ENCODE assay signal across 9 cellular contexts in genomic region chr16:84614914-84615813, GRCh38. TPM values are rescaled to one million over a fixed set of nuclear protein-coding genes. Genes with fewer than 3 reads are reported as not detected.
DNase-seq lines count a peak whose midpoint lies in the region; ATAC-seq and TF ChIP-seq lines count a peak whose summit lies in the region.
"Had no signal": no experiment of that assay in that cellular context is flagged by ENCODE, and none has a peak within 500 bp of the region (broad histone marks: within the 10 kb centered on the region; RNA-seq: fewer than 3 reads in every experiment).

No MANE protein-coding gene starts in this region.

- H3K4me3 ChIP-seq in GM12865 (ENCODE audit: low read depth, low read length): peak overlapping the region; percentile 86
- peak overlapping the region; percentile 71 for H3K4me3 ChIP-seq in retinal pigment epithelial cell (ENCODE audit: low read length)
- no peak overlapping the region for H3K4me3 ChIP-seq in lower leg skin (ENCODE audit: low read depth, poor library complexity, severe bottlenecking)
- H3K4me3 ChIP-seq: lung had no signal

- TF ChIP-seq CTCF in GM12865 (IDR thresholded peaks at IDR 0.05; ENCODE audit: insufficient read depth, low read depth, low read length, missing control alignments) (no peak), retinal pigment epithelial cell (conservative IDR thresholded peaks at IDR 0.05; ENCODE audit: low read depth, low read length) (no peak), lower leg skin (IDR thresholded peaks at IDR 0.05) (no peak)

- TF ChIP-seq POLR2A in lower leg skin (IDR thresholded peaks at IDR 0.05): no peak

- intact Hi-C loops in lower leg skin (cut with DNase I; ENCODE audit: low total_unique reads): no loop called here

- DNase-seq in GM12865 (ENCODE audit: low read depth): no peak
- peak; percentile 74 for DNase-seq in NCI-H69 (lab: John Stamatoyannopoulos, UW)
- peak; percentile 35 for DNase-seq in dermis blood vessel endothelial cell
- DNase-seq in retinal pigment epithelial cell (ENCODE audit: low read depth): no peak
- DNase-seq in lower leg skin (ENCODE audit: low spot score in 2 of 2): no peak
- no peak for DNase-seq in DMS53 treated with DMSO at 0.1 percent for 48 hours (lab: John Stamatoyannopoulos, UW; ENCODE audit: unreplicated experiment)
- DNase-seq: aorta had no signal

- ATAC-seq in GM21528 (IDR thresholded peaks at IDR 0.05; ENCODE audit: low FRiP score, unreplicated experiment): no peak

- WGBS in lower leg skin, 2 donors: 82 to 84% methylated on average over 20 of the region's 20 CpGs

RNA-seq across cellular contexts. Expression of gene COTL1, which starts 2.7 kb away (rescaled TPM):
- total RNA-seq in dermis blood vessel endothelial cell: 125 and 140 TPM in 2 replicates
- 10 to 100 TPM in 2 of 4 donors, 1 to 10 TPM in 2; 6.5 to 25.7 (median 9.8) TPM for total RNA-seq in lower leg skin

RNA-seq across cellular contexts. Expression of gene KLHL36, which starts 33.1 kb away (rescaled TPM):
- total RNA-seq in dermis blood vessel endothelial cell (68.8 and 74.0 TPM in 2 replicates), lower leg skin (10 to 100 TPM; 49.0 to 73.0 (median 65.8) TPM)

Comparison
In these comparisons a context has a peak if more than half of its experiments do, and no peak if none do; other contexts are left out.
1. DNase-seq: peak in NCI-H69 (single experiment) and dermis blood vessel endothelial cell (single experiment); none in GM12865 (single experiment), retinal pigment epithelial cell (single experiment), lower leg skin (0 of 2) and DMS53 treated with DMSO at 0.1 percent for 48 hours (single experiment).